ENCODE assay signal across 36 cellular contexts in genomic region chrX:118257781-118258180, GRCh38.
DNase-seq lines count a peak whose midpoint lies in the region; ATAC-seq, FAIRE-seq and TF ChIP-seq lines count a peak whose summit lies in the region.
"Had no signal": no experiment of that assay in that cellular context is flagged by ENCODE, and none has a peak within 500 bp of the region (broad histone marks: within the 10 kb centered on the region; RNA-seq: fewer than 3 reads in every experiment).

No MANE protein-coding gene starts in this region.

- H3K9me3 ChIP-seq in A549 (no peaks in the 10 kb centered on the region), HAP-1 (no peaks in the 10 kb centered on the region), astrocyte (ENCODE audit: insufficient read depth, low read depth, low read length) (no peaks in the 10 kb centered on the region)
- H3K9me3 ChIP-seq: BE2C; BLaER1; BLaER1 treated with 17β-estradiol and CSF1 and Interleukin-3, amounts not matched to agents 10 nM and 100 nM; Caco-2 had no signal

- no peak for TF ChIP-seq POLR2A in A549 (IDR thresholded peaks at IDR 0.05; ENCODE audit: low read length)

- DNase-seq in NCI-H146 (lab: John Stamatoyannopoulos, UW) (peak; percentile 19), NCI-H146 treated with DMSO at 0.1 percent for 48 hours (lab: John Stamatoyannopoulos, UW; ENCODE audit: unreplicated experiment) (no peak), A549 (ENCODE audit: low read depth in 1 of 2, low spot score in 1 of 2) (no peak), HAP-1 (ENCODE audit: low spot score in 2 of 2) (peak; percentile 54 to 83), astrocyte (ENCODE audit: low read depth) (no peak), T-cell (no peak), HuH-7 (ENCODE audit: low spot score) (no peak)
- DNase-seq: 8988T; ACHN; AML-193; BE2C; C1 segment of cervical spinal cord; Caco-2; Calu3; CD4-positive, alpha-beta memory T cell; CD4-positive, alpha-beta T cell; CD4-positive, CD25-positive, alpha-beta regulatory T cell; CD8-positive, alpha-beta memory T cell; CD8-positive, alpha-beta T cell; COR-L47; DMS 273 treated with DMSO at 0.1 percent for 48 hours; DMS153; DMS53; DMS79; DMS79 treated with DMSO at 0.1 percent for 48 hours; DND-41; EL had no signal

- no peak overlapping the region for H3K4me3 Mint-ChIP-seq in astrocyte (ENCODE audit: unreplicated experiment)
- no peak overlapping the region for H3K4me3 Mint-ChIP-seq in T-cell
- H3K4me3 Mint-ChIP-seq: B cell; CD14-positive monocyte; CD4-positive, alpha-beta memory T cell; CD4-positive, alpha-beta T cell; CD4-positive, CD25-positive, alpha-beta regulatory T cell; CD8-positive, alpha-beta memory T cell; CD8-positive, alpha-beta T cell had no signal

- CTCF ChIA-PET in A549 (lab: Yijun Ruan, JAX) = no interaction called here
- CTCF ChIA-PET in T-cell (lab: Charles Lee) = interaction anchor here in 1 of 2 donors (0.7 kb wide), 1 partner anchor 29 kb away, joined by 3 read pairs; no protein-coding TSS in a partner anchor

- H3K27me3 ChIP-seq in HAP-1 (ENCODE audit: low read depth) (no peaks in the 10 kb centered on the region), astrocyte (ENCODE audit: insufficient read depth, low read length) (no peaks in the 10 kb centered on the region)
- H3K27me3 ChIP-seq: BE2C; BLaER1; BLaER1 treated with 17β-estradiol and CSF1 and Interleukin-3, amounts not matched to agents 10 nM and 100 nM had no signal

- TF ChIP-seq CTCF in A549 (IDR thresholded peaks at IDR 0.05) = no peak
- no peak for TF ChIP-seq CTCF in astrocyte (IDR thresholded peaks at IDR 0.05; ENCODE audit: insufficient read depth, low read depth, low read length)

- H3K27me3 Mint-ChIP-seq in astrocyte (ENCODE audit: low read depth, unreplicated experiment) (no peaks in the 10 kb centered on the region), T-cell (peaks cover 0 to 34% of the 10 kb centered on the region in 2 donors)
- H3K27me3 Mint-ChIP-seq: CD4-positive, CD25-positive, alpha-beta regulatory T cell had no signal

- no peaks in the 10 kb centered on the region for H3K79me2 ChIP-seq in astrocyte (ENCODE audit: insufficient read depth, low read length)

- H3K27ac ChIP-seq in A549 = no peak overlapping the region
- no peak overlapping the region for H3K27ac ChIP-seq in astrocyte (ENCODE audit: low read depth, low read length)
- H3K27ac ChIP-seq: 22Rv1; BLaER1; BLaER1 treated with 17β-estradiol and CSF1 and Interleukin-3, amounts not matched to agents 10 nM and 100 nM; C4-2B had no signal

- peak; percentile 7 for FAIRE-seq in A549 (lab: Jason Lieb, UNC)
- FAIRE-seq in astrocyte (lab: Jason Lieb, UNC) = peak; percentile 56
- FAIRE-seq: A204.1, D721Med had no signal

- H3K4me1 ChIP-seq in A549 (no peaks in the 10 kb centered on the region), HAP-1 (peaks cover 43% of the 10 kb centered on the region), astrocyte (ENCODE audit: insufficient read depth, low read length) (no peaks in the 10 kb centered on the region)
- H3K4me1 ChIP-seq: BE2C; BLaER1; BLaER1 treated with 17β-estradiol and CSF1 and Interleukin-3, amounts not matched to agents 10 nM and 100 nM; Caco-2 had no signal

- in situ Hi-C loops in HAP-1 (cut with MboI; ENCODE audit: low sequenced_read_pairs) = loop anchor here (25.0 kb wide), 1 partner anchor 620 kb away; no protein-coding TSS in a partner anchor

- WGBS in A549 (ENCODE audit: missing lambda C conversion rate) = 33% methylated on average over 4 of the region's 4 CpGs

- no peaks in the 10 kb centered on the region for H3K9me3 Mint-ChIP-seq in astrocyte (ENCODE audit: unreplicated experiment)
- no peaks in the 10 kb centered on the region for H3K9me3 Mint-ChIP-seq in T-cell
- H3K9me3 Mint-ChIP-seq: CD14-positive monocyte; CD4-positive, alpha-beta memory T cell; CD4-positive, alpha-beta T cell; CD4-positive, CD25-positive, alpha-beta regulatory T cell; CD8-positive, alpha-beta memory T cell; CD8-positive, alpha-beta T cell had no signal

- H3K4me2 ChIP-seq in A549 (no peak overlapping the region), astrocyte (ENCODE audit: low read length) (no peak overlapping the region)
- H3K4me2 ChIP-seq: BLaER1; BLaER1 treated with 17β-estradiol and CSF1 and Interleukin-3, amounts not matched to agents 10 nM and 100 nM had no signal

- no peak overlapping the region for H3K9ac ChIP-seq in astrocyte (ENCODE audit: low read length)
- H3K9ac ChIP-seq: BLaER1; BLaER1 treated with 17β-estradiol and CSF1 and Interleukin-3, amounts not matched to agents 10 nM and 100 nM had no signal

- H3K4me3 ChIP-seq in A549 (no peak overlapping the region), HAP-1 (no peak overlapping the region), astrocyte (ENCODE audit: insufficient read depth, low read depth, low read length) (no peak overlapping the region)
- H3K4me3 ChIP-seq: BLaER1; BLaER1 treated with 17β-estradiol and CSF1 and Interleukin-3, amounts not matched to agents 10 nM and 100 nM had no signal

- H3K4me1 Mint-ChIP-seq in astrocyte (ENCODE audit: low read depth, unreplicated experiment) = no peaks in the 10 kb centered on the region
- no peaks in the 10 kb centered on the region for H3K4me1 Mint-ChIP-seq in T-cell
- H3K4me1 Mint-ChIP-seq: B cell; CD14-positive monocyte; CD4-positive, alpha-beta memory T cell; CD4-positive, CD25-positive, alpha-beta regulatory T cell; CD8-positive, alpha-beta memory T cell had no signal

- ATAC-seq in A549 (no peak), T-cell (replicated peaks in 1 of 4) (no peak), GM21529 (IDR thresholded peaks at IDR 0.05; ENCODE audit: unreplicated experiment) (no peak)
- ATAC-seq: CD8-positive, alpha-beta T cell had no signal

- H3K36me3 Mint-ChIP-seq in astrocyte (ENCODE audit: low read depth, unreplicated experiment) (no peaks in the 10 kb centered on the region), T-cell (no peaks in the 10 kb centered on the region)
- H3K36me3 Mint-ChIP-seq: CD14-positive monocyte; CD4-positive, alpha-beta memory T cell; CD4-positive, CD25-positive, alpha-beta regulatory T cell; CD8-positive, alpha-beta memory T cell; CD8-positive, alpha-beta T cell had no signal

- POLR2A ChIA-PET in A549 (lab: Yijun Ruan, JAX) = no interaction called here
- POLR2A ChIA-PET in T-cell (lab: Charles Lee) = no interaction called here

- H4K20me1 ChIP-seq in astrocyte (ENCODE audit: insufficient read depth, low read length) = no peaks in the 10 kb centered on the region
- H4K20me1 ChIP-seq: BLaER1; BLaER1 treated with 17β-estradiol and CSF1 and Interleukin-3, amounts not matched to agents 10 nM and 100 nM had no signal

- TF ChIP-seq RAD21 in A549 (conservative IDR thresholded peaks at IDR 0.05 in 1 of 2, IDR thresholded peaks at IDR 0.05 in 1 of 2) = no peak

- H3K27ac Mint-ChIP-seq in astrocyte (ENCODE audit: unreplicated experiment) (no peak overlapping the region), T-cell (no peak overlapping the region)
- H3K27ac Mint-ChIP-seq: B cell; CD14-positive monocyte; CD4-positive, alpha-beta memory T cell; CD4-positive, alpha-beta T cell; CD4-positive, CD25-positive, alpha-beta regulatory T cell; CD8-positive, alpha-beta memory T cell; CD8-positive, alpha-beta T cell had no signal

- H3K36me3 ChIP-seq in HAP-1 (replicated peaks) (no peaks in the 10 kb centered on the region), astrocyte (ENCODE audit: insufficient read depth, low read length) (no peaks in the 10 kb centered on the region)
- H3K36me3 ChIP-seq: BE2C; BLaER1; BLaER1 treated with 17β-estradiol and CSF1 and Interleukin-3, amounts not matched to agents 10 nM and 100 nM had no signal

- TF ChIP-seq EP300 in A549 (IDR thresholded peaks at IDR 0.05) = no peak

- no peak overlapping the region for H2AFZ ChIP-seq in astrocyte (ENCODE audit: low read depth, low read length)

TF ChIP-seq in A549, 52 proteins besides CTCF, POLR2A, EP300 and RAD21:
- no peak for TF ChIP-seq BHLHE40 (IDR thresholded peaks at IDR 0.05; ENCODE audit: low read depth, low read length)
- TF ChIP-seq MAX (IDR thresholded peaks at IDR 0.05) = no peak
- TF ChIP-seq CEBPB (IDR thresholded peaks at IDR 0.05) = no peak
- TF ChIP-seq PHF8 (IDR thresholded peaks at IDR 0.05; ENCODE audit: borderline replicate concordance, low read depth) = no peak
- no peak for TF ChIP-seq CHD4 (IDR thresholded peaks at IDR 0.05; ENCODE audit: borderline replicate concordance)
- TF ChIP-seq HMGXB4 (CRISPR knock-in tag; IDR thresholded peaks at IDR 0.05; ENCODE audit: borderline replicate concordance) = no peak

Comparison
In these comparisons a context has a peak if more than half of its experiments do, and no peak if none do; other contexts are left out.
1. DNase-seq: peak in NCI-H146 (single experiment) and HAP-1 (2 of 2); none in NCI-H146 treated with DMSO at 0.1 percent for 48 hours (single experiment), A549 (0 of 2), astrocyte (single experiment), T-cell (0 of 34) and HuH-7 (single experiment).